Comparison of ENCODE assay signal across 8 cellular contexts in genomic region chr14:69547701-69548348, GRCh38. TPM values are rescaled to one million over a fixed set of nuclear protein-coding genes. Genes with fewer than 3 reads are reported as not detected.
DNase-seq lines count a peak whose midpoint lies in the region; ATAC-seq and TF ChIP-seq lines count a peak whose summit lies in the region.

No MANE protein-coding gene starts in this region.

- peaks cover 6% of the 10 kb centered on the region for H3K4me1 ChIP-seq in vagina

- peaks cover 7% of the 10 kb centered on the region for H3K4me1 Mint-ChIP-seq in activated T-cell treated with anti-CD3 and anti-CD28 coated beads, Interleukin-2, amount 50 U/mL, for 4 hours (ENCODE audit: low read depth)

- peak; percentile 54 for DNase-seq in stimulated activated CD4-positive, alpha-beta T cell treated with anti-CD3 and anti-CD28 coated beads, Interleukin-15, amount 100 ng/mL, for 24 hours
- DNase-seq in stimulated activated CD4-positive, alpha-beta T cell treated with anti-CD3 and anti-CD28 coated beads, Interleukin-4, amount 100 ng/mL, for 24 hours, result no peak
- DNase-seq in activated T-cell treated with anti-CD3 and anti-CD28 coated beads, Interleukin-2, amount 50 U/mL, for 4 hours, result no peak
- DNase-seq in left cardiac atrium, result no peak
- peak; percentile 29 for DNase-seq in stimulated activated CD4-positive, alpha-beta T cell treated with anti-CD3 and anti-CD28 coated beads, Interleukin-4, amount 100 ng/mL, for 1 hour
- no peak for DNase-seq in vagina (ENCODE audit: extremely low spot score in 2 of 2)

- H3K4me3 Mint-ChIP-seq in activated T-cell treated with anti-CD3 and anti-CD28 coated beads, Interleukin-2, amount 50 U/mL, for 4 hours, result no peak overlapping the region

- intact Hi-C loops in left cardiac atrium (cut with DNase I) (no loop called here), vagina (cut with DNase I) (no loop called here)

- H3K9me3 ChIP-seq in vagina, result no peaks in the 10 kb centered on the region

- peak; percentile 58 to 76 for ATAC-seq in activated T-cell treated with anti-CD3 and anti-CD28 coated beads, Interleukin-2, amount 50 U/mL, for 4 hours
- ATAC-seq in left cardiac atrium (peak; percentile 34 to 35), GM21360 (IDR thresholded peaks at IDR 0.05; ENCODE audit: unreplicated experiment) (no peak), HG02981 (IDR thresholded peaks at IDR 0.05; ENCODE audit: unreplicated experiment) (no peak)

- H3K27ac ChIP-seq in vagina, result no peak overlapping the region

- H3K36me3 ChIP-seq in vagina, result no peaks in the 10 kb centered on the region

- peak in 1 of 3 experiments; percentile 29 for TF ChIP-seq CTCF in vagina (IDR thresholded peaks at IDR 0.05)

- peak overlapping the region in 1 of 2 donors; percentile 24 for H3K4me3 ChIP-seq in vagina

- peaks cover 57% of the 10 kb centered on the region for H3K27me3 Mint-ChIP-seq in activated T-cell treated with anti-CD3 and anti-CD28 coated beads, Interleukin-2, amount 50 U/mL, for 4 hours (ENCODE audit: low read depth)

- H3K9me3 Mint-ChIP-seq in activated T-cell treated with anti-CD3 and anti-CD28 coated beads, Interleukin-2, amount 50 U/mL, for 4 hours, result no peaks in the 10 kb centered on the region

- no peak for TF ChIP-seq POLR2A in vagina (IDR thresholded peaks at IDR 0.05)

- no peaks in the 10 kb centered on the region for H3K36me3 Mint-ChIP-seq in activated T-cell treated with anti-CD3 and anti-CD28 coated beads, Interleukin-2, amount 50 U/mL, for 4 hours (ENCODE audit: insufficient read depth)

- H3K27me3 ChIP-seq in vagina, result no peaks in the 10 kb centered on the region

RNA-seq across cellular contexts. Expression of gene CCDC177, which starts 26.8 kb away (rescaled TPM):
- total RNA-seq in activated T-cell treated with anti-CD3 and anti-CD28 coated beads, Interleukin-2, amount 50 U/mL, for 4 hours, result under 1 TPM in 1 of 3 donors, not detected in 2; 0.05 TPM
- total RNA-seq in left cardiac atrium (not detected), vagina (not detected)

Comparison
In these comparisons a context has a peak if more than half of its experiments do, and no peak if none do; other contexts are left out.
1. DNase-seq: peak in stimulated activated CD4-positive, alpha-beta T cell treated with anti-CD3 and anti-CD28 coated beads, Interleukin-15, amount 100 ng/mL, for 24 hours (single experiment) and stimulated activated CD4-positive, alpha-beta T cell treated with anti-CD3 and anti-CD28 coated beads, Interleukin-4, amount 100 ng/mL, for 1 hour (single experiment); none in stimulated activated CD4-positive, alpha-beta T cell treated with anti-CD3 and anti-CD28 coated beads, Interleukin-4, amount 100 ng/mL, for 24 hours (single experiment), activated T-cell treated with anti-CD3 and anti-CD28 coated beads, Interleukin-2, amount 50 U/mL, for 4 hours (single experiment), left cardiac atrium (single experiment) and vagina (0 of 2).
2. ATAC-seq: peak in activated T-cell treated with anti-CD3 and anti-CD28 coated beads, Interleukin-2, amount 50 U/mL, for 4 hours (2 of 2) and left cardiac atrium (2 of 2); none in GM21360 (single experiment) and HG02981 (single experiment).